Comparison of ENCODE assay signal across 2 cellular contexts in genomic region chr4:135670548-135670947, GRCh38.
TF ChIP-seq lines count a peak whose summit lies in the region.

No MANE protein-coding gene starts in this region.

TF ChIP-seq in HepG2, 621 proteins besides CTCF, POLR2A, EP300 and RAD21 (continued from another document):
- no peak for TF ChIP-seq ZNF660 (CRISPR knock-in tag; IDR thresholded peaks at IDR 0.05; ENCODE audit: borderline replicate concordance, low read depth)
- TF ChIP-seq MYC (CRISPR knock-in tag; IDR thresholded peaks at IDR 0.05; ENCODE audit: borderline replicate concordance): no peak

TF ChIP-seq in Ishikawa, 13 proteins besides CTCF, POLR2A, EP300 and RAD21 (continued from another document):
- TF ChIP-seq, protein P1, sequence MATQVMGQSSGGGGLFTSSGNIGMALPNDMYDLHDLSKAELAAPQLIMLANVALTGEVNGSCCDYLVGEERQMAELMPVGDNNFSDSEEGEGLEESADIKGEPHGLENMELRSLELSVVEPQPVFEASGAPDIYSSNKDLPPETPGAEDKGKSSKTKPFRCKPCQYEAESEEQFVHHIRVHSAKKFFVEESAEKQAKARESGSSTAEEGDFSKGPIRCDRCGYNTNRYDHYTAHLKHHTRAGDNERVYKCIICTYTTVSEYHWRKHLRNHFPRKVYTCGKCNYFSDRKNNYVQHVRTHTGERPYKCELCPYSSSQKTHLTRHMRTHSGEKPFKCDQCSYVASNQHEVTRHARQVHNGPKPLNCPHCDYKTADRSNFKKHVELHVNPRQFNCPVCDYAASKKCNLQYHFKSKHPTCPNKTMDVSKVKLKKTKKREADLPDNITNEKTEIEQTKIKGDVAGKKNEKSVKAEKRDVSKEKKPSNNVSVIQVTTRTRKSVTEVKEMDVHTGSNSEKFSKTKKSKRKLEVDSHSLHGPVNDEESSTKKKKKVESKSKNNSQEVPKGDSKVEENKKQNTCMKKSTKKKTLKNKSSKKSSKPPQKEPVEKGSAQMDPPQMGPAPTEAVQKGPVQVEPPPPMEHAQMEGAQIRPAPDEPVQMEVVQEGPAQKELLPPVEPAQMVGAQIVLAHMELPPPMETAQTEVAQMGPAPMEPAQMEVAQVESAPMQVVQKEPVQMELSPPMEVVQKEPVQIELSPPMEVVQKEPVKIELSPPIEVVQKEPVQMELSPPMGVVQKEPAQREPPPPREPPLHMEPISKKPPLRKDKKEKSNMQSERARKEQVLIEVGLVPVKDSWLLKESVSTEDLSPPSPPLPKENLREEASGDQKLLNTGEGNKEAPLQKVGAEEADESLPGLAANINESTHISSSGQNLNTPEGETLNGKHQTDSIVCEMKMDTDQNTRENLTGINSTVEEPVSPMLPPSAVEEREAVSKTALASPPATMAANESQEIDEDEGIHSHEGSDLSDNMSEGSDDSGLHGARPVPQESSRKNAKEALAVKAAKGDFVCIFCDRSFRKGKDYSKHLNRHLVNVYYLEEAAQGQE (IDR thresholded peaks at IDR 0.05; ENCODE audit: low read depth): no peak
- TF ChIP-seq MAX (IDR thresholded peaks at IDR 0.05) (no peak), FOXM1 (IDR thresholded peaks at IDR 0.05; ENCODE audit: borderline replicate concordance, low read depth) (no peak), EGR1 (IDR thresholded peaks at IDR 0.05) (no peak), CEBPB (IDR thresholded peaks at IDR 0.05) (no peak), TAF1 (IDR thresholded peaks at IDR 0.05; ENCODE audit: low read depth) (no peak), TCF12 (IDR thresholded peaks at IDR 0.05; ENCODE audit: low read depth) (no peak), CREB1 (IDR thresholded peaks at IDR 0.05; ENCODE audit: low read depth) (no peak), NFIC (IDR thresholded peaks at IDR 0.05) (no peak), TEAD4 (IDR thresholded peaks at IDR 0.05) (no peak)
- TF ChIP-seq, protein P2, sequence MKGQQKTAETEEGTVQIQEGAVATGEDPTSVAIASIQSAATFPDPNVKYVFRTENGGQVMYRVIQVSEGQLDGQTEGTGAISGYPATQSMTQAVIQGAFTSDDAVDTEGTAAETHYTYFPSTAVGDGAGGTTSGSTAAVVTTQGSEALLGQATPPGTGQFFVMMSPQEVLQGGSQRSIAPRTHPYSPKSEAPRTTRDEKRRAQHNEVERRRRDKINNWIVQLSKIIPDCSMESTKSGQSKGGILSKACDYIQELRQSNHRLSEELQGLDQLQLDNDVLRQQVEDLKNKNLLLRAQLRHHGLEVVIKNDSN (IDR thresholded peaks at IDR 0.05): no peak
